Comparison of ENCODE assay signal across 2 cellular contexts in genomic region chr6:53306819-53307347, GRCh38.
TF ChIP-seq lines count a peak whose summit lies in the region.

No MANE protein-coding gene starts in this region.

TF ChIP-seq in IMR-90, 13 proteins besides CTCF, POLR2A, EP300 and RAD21 (continued from another document):
- TF ChIP-seq RFX5 (IDR thresholded peaks at IDR 0.05; ENCODE audit: low read depth, low read length) (no peak), FOS (IDR thresholded peaks at IDR 0.05; ENCODE audit: low read depth, low read length) (no peak), NFE2L2 (IDR thresholded peaks at IDR 0.05; ENCODE audit: low read depth, low read length) (no peak), BHLHE40 (IDR thresholded peaks at IDR 0.05; ENCODE audit: low read depth, low read length) (no peak), USF2 (IDR thresholded peaks at IDR 0.05; ENCODE audit: low read depth, low read length) (no peak), SMC3 (IDR thresholded peaks at IDR 0.05; ENCODE audit: low read depth, low read length) (no peak), MXI1 (IDR thresholded peaks at IDR 0.05; ENCODE audit: borderline replicate concordance, low read depth, low read length) (no peak), MAFK (IDR thresholded peaks at IDR 0.05; ENCODE audit: low read depth, low read length) (no peak), RCOR1 (IDR thresholded peaks at IDR 0.05; ENCODE audit: insufficient replicate concordance, low read length) (no peak), CHD1 (IDR thresholded peaks at IDR 0.05; ENCODE audit: low read depth, low read length) (no peak), ELK1 (IDR thresholded peaks at IDR 0.05; ENCODE audit: borderline replicate concordance, low read depth, low read length) (no peak), MAZ (IDR thresholded peaks at IDR 0.05; ENCODE audit: borderline replicate concordance, low read depth, low read length) (no peak)

TF ChIP-seq in GM12878, 131 proteins besides CTCF, POLR2A, EP300 and RAD21 (continued from another document and continues in another):
- TF ChIP-seq MTA2 (IDR thresholded peaks at IDR 0.05; ENCODE audit: low read depth) (peak; percentile 94), SIX5 (IDR thresholded peaks at IDR 0.05; ENCODE audit: low read depth, low read length, severe bottlenecking) (no peak), RBBP5 (conservative IDR thresholded peaks at IDR 0.05) (no peak), ZSCAN29 (IDR thresholded peaks at IDR 0.05) (no peak), SREBF1 (IDR thresholded peaks at IDR 0.05; ENCODE audit: low read length) (no peak), E2F4 (IDR thresholded peaks at IDR 0.05; ENCODE audit: low read depth, low read length) (no peak), MAX (IDR thresholded peaks at IDR 0.05; ENCODE audit: low read depth, low read length) (no peak), POLR2AphosphoS5 (IDR thresholded peaks at IDR 0.05; ENCODE audit: low read length) (no peak), HSF1 (IDR thresholded peaks at IDR 0.05; ENCODE audit: low read depth, low read length) (no peak; the same call in 1 of the 2 replicates), NR2C2 (IDR thresholded peaks at IDR 0.05; ENCODE audit: borderline replicate concordance, control insufficient read depth, insufficient read length, low read depth) (no peak), ATF2 (IDR thresholded peaks at IDR 0.05; ENCODE audit: low read length) (peak; percentile 64), GABPA (IDR thresholded peaks at IDR 0.05; ENCODE audit: low read depth) (no peak), MYC (IDR thresholded peaks at IDR 0.05; ENCODE audit: insufficient read depth, insufficient read length, insufficient replicate concordance, low read length, severe bottlenecking) (no peak), CUX1 (IDR thresholded peaks at IDR 0.05; ENCODE audit: insufficient replicate concordance, low read depth, low read length) (no peak), E4F1 (IDR thresholded peaks at IDR 0.05; ENCODE audit: borderline replicate concordance, partially characterized antibody) (no peak), EZH2 (IDR thresholded peaks at IDR 0.05; ENCODE audit: borderline replicate concordance, control insufficient read depth, low read depth, low read length) (no peak), SUZ12 (IDR thresholded peaks at IDR 0.05; ENCODE audit: unreplicated experiment) (no peak), BCLAF1 (IDR thresholded peaks at IDR 0.05) (no peak), RELB (IDR thresholded peaks at IDR 0.05; ENCODE audit: low read depth) (peak; percentile 79; the same call in 1 of the 2 replicates), WRNIP1 (IDR thresholded peaks at IDR 0.05; ENCODE audit: borderline replicate concordance, low read depth, low read length) (0 out of 2 replicates have a peak, but pooled peaks have one; percentile 30), SKIL (IDR thresholded peaks at IDR 0.05; ENCODE audit: low read depth, poor library complexity, severe bottlenecking) (peak; percentile 77), RUNX3 (IDR thresholded peaks at IDR 0.05; ENCODE audit: low read length) (peak; percentile 57; the same call in 1 of the 2 replicates), BHLHE40 (IDR thresholded peaks at IDR 0.05; ENCODE audit: borderline replicate concordance in 1 of 2, low read depth in 2 of 2, low read length in 1 of 2) (peak in 1 of 2 experiments; percentile 75; a peak in 2 of 4 replicates), CHD1 (IDR thresholded peaks at IDR 0.05; ENCODE audit: low read depth, low read length) (no peak)
